Comparison of ENCODE assay signal across 12 cellular contexts in the genomic region with DNA sequence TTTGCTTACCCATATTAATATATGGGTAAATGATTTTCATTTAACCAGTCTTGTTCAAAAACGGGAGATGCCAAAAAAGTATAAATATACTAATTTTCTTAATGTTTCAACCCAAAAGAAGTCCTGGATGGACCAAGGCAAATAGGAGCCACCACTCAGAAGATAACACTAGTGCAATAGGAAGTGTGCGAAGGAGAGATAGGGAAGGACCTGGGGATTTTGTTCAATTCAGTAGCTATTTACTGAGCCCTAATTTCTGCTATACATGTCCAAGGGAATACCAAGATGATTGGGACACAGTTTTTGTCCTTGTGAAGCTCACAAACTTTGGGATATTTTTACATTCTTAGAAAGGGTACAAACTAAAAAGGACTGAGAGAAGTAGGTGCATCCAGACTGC. TPM values are rescaled to one million over a fixed set of nuclear protein-coding genes. Genes with fewer than 3 reads are reported as not detected.
DNase-seq lines count a peak whose midpoint lies in the region; ATAC-seq and TF ChIP-seq lines count a peak whose summit lies in the region.
"Had no signal": no experiment of that assay in that cellular context is flagged by ENCODE, and none has a peak within 500 bp of the region (broad histone marks: within the 10 kb centered on the region; RNA-seq: fewer than 3 reads in every experiment).

No MANE protein-coding gene starts in this region.

- TF ChIP-seq CTCF in HCT116 (IDR thresholded peaks at IDR 0.05 in 2 of 3, conservative IDR thresholded peaks at IDR 0.05 in 1 of 3; ENCODE audit: borderline replicate concordance in 1 of 3, insufficient read depth in 1 of 3, low read depth in 2 of 3, low read length in 2 of 3) (no peak), psoas muscle (IDR thresholded peaks at IDR 0.05) (no peak)

- H4K20me1 ChIP-seq in HCT116 (ENCODE audit: insufficient read depth) = no peaks in the 10 kb centered on the region

- TSS peak; percentile 36 for BruUV-seq in HCT116 (replicated peaks; lab: Mats Ljungman, UMichigan)

- no peaks in the 10 kb centered on the region for H3K27me3 ChIP-seq in HCT116 (ENCODE audit: insufficient read depth, low read length)
- no peaks in the 10 kb centered on the region for H3K27me3 ChIP-seq in psoas muscle (ENCODE audit: insufficient read depth in 3 of 3, low read length in 2 of 3)

- H3K27ac Mint-ChIP-seq in T-cell = peak overlapping the region in 1 of 2 donors; percentile 68

- H3K9me3 Mint-ChIP-seq in T-cell = no peaks in the 10 kb centered on the region

- TF ChIP-seq RAD21 in HCT116 (IDR thresholded peaks at IDR 0.05; ENCODE audit: low read depth) = no peak

- H3K9me2 ChIP-seq in HCT116 (ENCODE audit: insufficient read depth) = no peaks in the 10 kb centered on the region

- H3K36me3 ChIP-seq in HCT116 (ENCODE audit: control insufficient read depth in 1 of 2, insufficient read depth in 2 of 2, low read length in 2 of 2) (no peaks in the 10 kb centered on the region; a peak in 1 of 4 replicates), psoas muscle (ENCODE audit: insufficient read depth in 1 of 2, low read depth in 1 of 2) (peaks cover 2 to 6% of the 10 kb centered on the region in 2 donors)

- POLR2A ChIA-PET in HCT116 (lab: Charles Lee) (no interaction called here), T-cell (lab: Charles Lee) (interaction anchor here in 1 of 2 donors (0.6 kb wide), 1 partner anchor 396 kb away, joined by 3 read pairs; no protein-coding TSS in a partner anchor)

- H3K27me3 Mint-ChIP-seq in T-cell = no peaks in the 10 kb centered on the region

- DNase-seq in HCT116 (ENCODE audit: low read depth, low spot score) (no peak), T-cell (no peak), erythroblast (lab: John Stamatoyannopoulos, UW) (peak; percentile 73 to 86), psoas muscle (no peak), left lobe of liver (ENCODE audit: low spot score) (no peak), NCI-H345 treated with DMSO at 0.1 percent for 48 hours (lab: John Stamatoyannopoulos, UW; ENCODE audit: unreplicated experiment) (no peak)
- DNase-seq: activated CD4-positive, CD25-positive, alpha-beta regulatory T cell; cortex of kidney; left ventricle myocardium superior; NCI-H2171; stimulated activated CD4-positive, alpha-beta T cell treated with anti-CD3 and anti-CD28 coated beads, Interleukin-15, amount 100 ng/mL, for 24 hours had no signal

- intact Hi-C loops in HCT116 (cut with micrococcal nuclease) (no loop called here), psoas muscle (cut with DNase I) (no loop called here)

- H3K79me2 ChIP-seq in HCT116 (ENCODE audit: insufficient read depth, low read length) = peaks cover 37% of the 10 kb centered on the region

- H3K4me1 ChIP-seq in HCT116 (ENCODE audit: control insufficient read depth in 1 of 2, insufficient read depth in 2 of 2, low read length in 2 of 2) = no peaks in the 10 kb centered on the region
- peaks cover 10% of the 10 kb centered on the region for H3K4me1 ChIP-seq in psoas muscle

- ATAC-seq in HCT116 = no peak
- ATAC-seq in T-cell (replicated peaks in 1 of 4) = no peak
- ATAC-seq in psoas muscle = no peak
- no peak for ATAC-seq in left lobe of liver
- no peak for ATAC-seq in GM21723 (IDR thresholded peaks at IDR 0.05; ENCODE audit: unreplicated experiment)

- peak overlapping the region; percentile 92 to 97 (median 93) for H3K4me3 Mint-ChIP-seq in T-cell

- 76 to 85% (median 83%) methylated on average over 2 of the region's 2 CpGs for WGBS in psoas muscle, 3 donors

- H3K4me1 Mint-ChIP-seq in T-cell = peaks cover 47 to 54% (median 52%) of the 10 kb centered on the region in 3 donors

- TF ChIP-seq POLR2A in HCT116 (IDR thresholded peaks at IDR 0.05; ENCODE audit: borderline replicate concordance, extremely low read depth, insufficient read depth, insufficient read length) (no peak), erythroblast (IDR thresholded peaks at IDR 0.05; ENCODE audit: low read length) (no peak)

- RAD21 ChIA-PET in HCT116 (lab: Charles Lee; ENCODE audit: low non-redundant PET in 1 of 2, low total read pairs in 2 of 2, uncharacterized antibody in 2 of 2, unreplicated experiment in 2 of 2) = no interaction called here

- CTCF ChIA-PET in HCT116 (lab: Charles Lee) (no interaction called here), T-cell (lab: Charles Lee) (interaction anchor here in 1 of 2 donors (0.7 kb wide), 1 partner anchor 604 kb away, joined by 3 read pairs; no protein-coding TSS in a partner anchor)

- H2AFZ ChIP-seq in HCT116 (ENCODE audit: low read depth, low read length, poor library complexity, severe bottlenecking) = no peak overlapping the region

- H3K4me3 ChIP-seq in HCT116 (replicated peaks in 1 of 2; ENCODE audit: low read depth in 1 of 2, low read length in 2 of 2) (peak overlapping the region in 1 of 2 experiments; percentile 92; a peak in 2 of 4 replicates), psoas muscle (peak overlapping the region; percentile 100)

- H3K36me3 Mint-ChIP-seq in T-cell = peaks cover 3% of the 10 kb centered on the region

- H3K27ac ChIP-seq in HCT116 (ENCODE audit: low read depth, low read length) (no peak overlapping the region), psoas muscle (no peak overlapping the region)

- H3K4me2 ChIP-seq in HCT116 (ENCODE audit: low read length) = peak overlapping the region; percentile 84

- H3K9ac ChIP-seq in HCT116 (ENCODE audit: low read length) = no peak overlapping the region; the same call in 1 of the 2 replicates

- H3K9me3 ChIP-seq in HCT116 (ENCODE audit: control insufficient read depth in 1 of 2, insufficient read depth in 1 of 2, low read depth in 1 of 2, low read length in 2 of 2) (no peaks in the 10 kb centered on the region), psoas muscle (no peaks in the 10 kb centered on the region)

TF ChIP-seq in HCT116, 20 proteins besides CTCF, POLR2A, EP300 and RAD21:
- TF ChIP-seq TCF7L2 (IDR thresholded peaks at IDR 0.05; ENCODE audit: borderline replicate concordance, extremely low read depth, insufficient read depth, insufficient read length) (no peak), SRF (IDR thresholded peaks at IDR 0.05; ENCODE audit: low read depth) (no peak), EGR1 (IDR thresholded peaks at IDR 0.05; ENCODE audit: low read depth) (no peak), SP1 (IDR thresholded peaks at IDR 0.05; ENCODE audit: low read depth) (no peak), YY1 (IDR thresholded peaks at IDR 0.05; ENCODE audit: extremely low read depth, insufficient replicate concordance, low read depth, low read length) (no peak), SIN3A (IDR thresholded peaks at IDR 0.05; ENCODE audit: low read depth) (no peak), ELF1 (IDR thresholded peaks at IDR 0.05; ENCODE audit: borderline replicate concordance, low read depth) (no peak), POLR2AphosphoS5 (IDR thresholded peaks at IDR 0.05; ENCODE audit: low read depth, low read length) (no peak), EZH2 (IDR thresholded peaks at IDR 0.05) (no peak), JUND (IDR thresholded peaks at IDR 0.05) (no peak), FOSL1 (IDR thresholded peaks at IDR 0.05; ENCODE audit: low read depth) (no peak), CEBPB (IDR thresholded peaks at IDR 0.05; ENCODE audit: low read depth) (no peak)
- TF ChIP-seq, protein P1, sequence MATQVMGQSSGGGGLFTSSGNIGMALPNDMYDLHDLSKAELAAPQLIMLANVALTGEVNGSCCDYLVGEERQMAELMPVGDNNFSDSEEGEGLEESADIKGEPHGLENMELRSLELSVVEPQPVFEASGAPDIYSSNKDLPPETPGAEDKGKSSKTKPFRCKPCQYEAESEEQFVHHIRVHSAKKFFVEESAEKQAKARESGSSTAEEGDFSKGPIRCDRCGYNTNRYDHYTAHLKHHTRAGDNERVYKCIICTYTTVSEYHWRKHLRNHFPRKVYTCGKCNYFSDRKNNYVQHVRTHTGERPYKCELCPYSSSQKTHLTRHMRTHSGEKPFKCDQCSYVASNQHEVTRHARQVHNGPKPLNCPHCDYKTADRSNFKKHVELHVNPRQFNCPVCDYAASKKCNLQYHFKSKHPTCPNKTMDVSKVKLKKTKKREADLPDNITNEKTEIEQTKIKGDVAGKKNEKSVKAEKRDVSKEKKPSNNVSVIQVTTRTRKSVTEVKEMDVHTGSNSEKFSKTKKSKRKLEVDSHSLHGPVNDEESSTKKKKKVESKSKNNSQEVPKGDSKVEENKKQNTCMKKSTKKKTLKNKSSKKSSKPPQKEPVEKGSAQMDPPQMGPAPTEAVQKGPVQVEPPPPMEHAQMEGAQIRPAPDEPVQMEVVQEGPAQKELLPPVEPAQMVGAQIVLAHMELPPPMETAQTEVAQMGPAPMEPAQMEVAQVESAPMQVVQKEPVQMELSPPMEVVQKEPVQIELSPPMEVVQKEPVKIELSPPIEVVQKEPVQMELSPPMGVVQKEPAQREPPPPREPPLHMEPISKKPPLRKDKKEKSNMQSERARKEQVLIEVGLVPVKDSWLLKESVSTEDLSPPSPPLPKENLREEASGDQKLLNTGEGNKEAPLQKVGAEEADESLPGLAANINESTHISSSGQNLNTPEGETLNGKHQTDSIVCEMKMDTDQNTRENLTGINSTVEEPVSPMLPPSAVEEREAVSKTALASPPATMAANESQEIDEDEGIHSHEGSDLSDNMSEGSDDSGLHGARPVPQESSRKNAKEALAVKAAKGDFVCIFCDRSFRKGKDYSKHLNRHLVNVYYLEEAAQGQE (IDR thresholded peaks at IDR 0.05; ENCODE audit: low read depth) = no peak
- TF ChIP-seq, protein P2, sequence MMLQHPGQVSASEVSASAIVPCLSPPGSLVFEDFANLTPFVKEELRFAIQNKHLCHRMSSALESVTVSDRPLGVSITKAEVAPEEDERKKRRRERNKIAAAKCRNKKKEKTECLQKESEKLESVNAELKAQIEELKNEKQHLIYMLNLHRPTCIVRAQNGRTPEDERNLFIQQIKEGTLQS (IDR thresholded peaks at IDR 0.05) = no peak

RNA-seq across cellular contexts. Expression of a gene that starts 1.5 kb away (rescaled TPM):
- total RNA-seq in HCT116 (2021; ENCODE audit: unreplicated experiment) (36.1 TPM), T-cell (10 to 100 TPM; 10.4 to 22.2 (median 18.5) TPM), psoas muscle (10 to 100 TPM; 21.6 to 36.2 (median 31.8) TPM), left lobe of liver (41.1 TPM)
- polyA plus RNA-seq in HCT116 (2012) = 14.2 and 21.3 TPM in 2 replicates
- 10 to 100 TPM; 34.5 to 73.0 (median 42.6) TPM for polyA plus RNA-seq in psoas muscle

Comparison
In these comparisons a context has a peak if more than half of its experiments do, and no peak if none do; other contexts are left out.
1. DNase-seq: peak in erythroblast (2 of 2); none in HCT116 (single experiment), T-cell (0 of 34), psoas muscle (0 of 2), left lobe of liver (single experiment) and NCI-H345 treated with DMSO at 0.1 percent for 48 hours (single experiment).